Comparison of ENCODE assay signal across 1 cellular context in the genomic region with DNA sequence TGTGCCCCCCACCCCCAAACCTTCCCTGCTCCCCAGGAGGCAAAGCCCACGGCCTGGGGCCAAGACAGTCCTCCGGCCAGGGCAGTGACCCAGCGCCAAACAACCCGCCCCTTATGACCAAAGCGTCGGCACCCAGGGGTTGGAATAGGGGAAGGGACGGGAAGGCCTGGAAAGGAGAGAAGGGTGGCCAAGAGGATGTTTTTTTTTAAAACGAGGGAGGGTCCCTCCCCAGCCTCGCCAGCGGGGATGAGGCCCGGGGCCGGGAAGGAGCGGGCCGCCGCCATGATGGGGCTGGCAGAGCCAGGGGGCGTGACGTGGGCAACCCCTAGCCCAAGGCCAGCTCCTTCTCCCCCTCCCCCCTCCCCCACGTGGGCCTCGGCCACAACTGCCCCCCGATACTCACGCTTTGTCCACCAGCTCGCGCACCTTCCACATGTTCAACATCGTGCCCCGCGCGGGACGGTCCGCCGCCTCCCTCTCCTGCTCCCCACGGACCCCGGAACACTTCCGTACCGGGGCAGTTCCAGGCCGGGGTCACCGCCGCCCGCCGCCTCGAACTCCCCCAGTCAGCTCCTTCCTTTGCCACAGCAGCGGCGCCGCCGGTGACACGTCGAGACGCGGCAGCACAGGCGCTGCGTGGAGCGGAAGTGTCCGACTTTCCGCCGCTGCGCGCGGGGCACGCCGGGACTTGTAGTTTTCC.
TF ChIP-seq lines count a peak whose summit lies in the region.

A gene (minus strand): TSS at position 619 of the 700 bp plus-strand sequence. CDS start 175 bp downstream, at position 444.

TF ChIP-seq in HepG2, 621 proteins besides CTCF, POLR2A, EP300 and RAD21 (continued from another document and continues in another):
- TF ChIP-seq, protein P1, sequence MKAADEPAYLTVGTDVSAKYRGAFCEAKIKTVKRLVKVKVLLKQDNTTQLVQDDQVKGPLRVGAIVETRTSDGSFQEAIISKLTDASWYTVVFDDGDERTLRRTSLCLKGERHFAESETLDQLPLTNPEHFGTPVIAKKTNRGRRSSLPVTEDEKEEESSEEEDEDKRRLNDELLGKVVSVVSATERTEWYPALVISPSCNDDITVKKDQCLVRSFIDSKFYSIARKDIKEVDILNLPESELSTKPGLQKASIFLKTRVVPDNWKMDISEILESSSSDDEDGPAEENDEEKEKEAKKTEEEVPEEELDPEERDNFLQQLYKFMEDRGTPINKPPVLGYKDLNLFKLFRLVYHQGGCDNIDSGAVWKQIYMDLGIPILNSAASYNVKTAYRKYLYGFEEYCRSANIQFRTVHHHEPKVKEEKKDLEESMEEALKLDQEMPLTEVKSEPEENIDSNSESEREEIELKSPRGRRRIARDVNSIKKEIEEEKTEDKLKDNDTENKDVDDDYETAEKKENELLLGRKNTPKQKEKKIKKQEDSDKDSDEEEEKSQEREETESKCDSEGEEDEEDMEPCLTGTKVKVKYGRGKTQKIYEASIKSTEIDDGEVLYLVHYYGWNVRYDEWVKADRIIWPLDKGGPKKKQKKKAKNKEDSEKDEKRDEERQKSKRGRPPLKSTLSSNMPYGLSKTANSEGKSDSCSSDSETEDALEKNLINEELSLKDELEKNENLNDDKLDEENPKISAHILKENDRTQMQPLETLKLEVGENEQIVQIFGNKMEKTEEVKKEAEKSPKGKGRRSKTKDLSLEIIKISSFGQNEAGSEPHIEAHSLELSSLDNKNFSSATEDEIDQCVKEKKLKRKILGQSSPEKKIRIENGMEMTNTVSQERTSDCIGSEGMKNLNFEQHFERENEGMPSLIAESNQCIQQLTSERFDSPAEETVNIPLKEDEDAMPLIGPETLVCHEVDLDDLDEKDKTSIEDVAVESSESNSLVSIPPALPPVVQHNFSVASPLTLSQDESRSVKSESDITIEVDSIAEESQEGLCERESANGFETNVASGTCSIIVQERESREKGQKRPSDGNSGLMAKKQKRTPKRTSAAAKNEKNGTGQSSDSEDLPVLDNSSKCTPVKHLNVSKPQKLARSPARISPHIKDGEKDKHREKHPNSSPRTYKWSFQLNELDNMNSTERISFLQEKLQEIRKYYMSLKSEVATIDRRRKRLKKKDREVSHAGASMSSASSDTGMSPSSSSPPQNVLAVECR (CRISPR knock-in tag; IDR thresholded peaks at IDR 0.05; ENCODE audit: borderline replicate concordance), result peak; percentile 80
- peak; percentile 97 for TF ChIP-seq ELF1 (CRISPR knock-in tag; IDR thresholded peaks at IDR 0.05)
- TF ChIP-seq CHCHD3 (CRISPR knock-in tag; IDR thresholded peaks at IDR 0.05), result no peak; the same call in 1 of the 2 replicates
- no peak for TF ChIP-seq KLF13 (CRISPR knock-in tag; IDR thresholded peaks at IDR 0.05)
- no peak for TF ChIP-seq ZNF878 (CRISPR knock-in tag; IDR thresholded peaks at IDR 0.05)
- peak; percentile 74; the same call in 1 of the 2 replicates for TF ChIP-seq DMAP1 (CRISPR knock-in tag; IDR thresholded peaks at IDR 0.05)
- TF ChIP-seq, protein P2, sequence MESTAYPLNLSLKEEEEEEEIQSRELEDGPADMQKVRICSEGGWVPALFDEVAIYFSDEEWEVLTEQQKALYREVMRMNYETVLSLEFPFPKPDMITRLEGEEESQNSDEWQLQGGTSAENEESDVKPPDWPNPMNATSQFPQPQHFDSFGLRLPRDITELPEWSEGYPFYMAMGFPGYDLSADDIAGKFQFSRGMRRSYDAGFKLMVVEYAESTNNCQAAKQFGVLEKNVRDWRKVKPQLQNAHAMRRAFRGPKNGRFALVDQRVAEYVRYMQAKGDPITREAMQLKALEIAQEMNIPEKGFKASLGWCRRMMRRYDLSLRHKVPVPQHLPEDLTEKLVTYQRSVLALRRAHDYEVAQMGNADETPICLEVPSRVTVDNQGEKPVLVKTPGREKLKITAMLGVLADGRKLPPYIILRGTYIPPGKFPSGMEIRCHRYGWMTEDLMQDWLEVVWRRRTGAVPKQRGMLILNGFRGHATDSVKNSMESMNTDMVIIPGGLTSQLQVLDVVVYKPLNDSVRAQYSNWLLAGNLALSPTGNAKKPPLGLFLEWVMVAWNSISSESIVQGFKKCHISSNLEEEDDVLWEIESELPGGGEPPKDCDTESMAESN (CRISPR knock-in tag; conservative IDR thresholded peaks at IDR 0.05), result no peak
- TF ChIP-seq, protein P3, sequence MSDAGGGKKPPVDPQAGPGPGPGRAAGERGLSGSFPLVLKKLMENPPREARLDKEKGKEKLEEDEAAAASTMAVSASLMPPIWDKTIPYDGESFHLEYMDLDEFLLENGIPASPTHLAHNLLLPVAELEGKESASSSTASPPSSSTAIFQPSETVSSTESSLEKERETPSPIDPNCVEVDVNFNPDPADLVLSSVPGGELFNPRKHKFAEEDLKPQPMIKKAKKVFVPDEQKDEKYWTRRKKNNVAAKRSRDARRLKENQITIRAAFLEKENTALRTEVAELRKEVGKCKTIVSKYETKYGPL (CRISPR knock-in tag; IDR thresholded peaks at IDR 0.05), result no peak
- peak; percentile 36 for TF ChIP-seq TEAD3 (CRISPR knock-in tag; optimal IDR thresholded peaks at IDR 0.05; ENCODE audit: borderline replicate concordance)
- peak; percentile 70; the same call in 1 of the 2 replicates for TF ChIP-seq BRD4 (CRISPR knock-in tag; IDR thresholded peaks at IDR 0.05)
- TF ChIP-seq TAF15 (IDR thresholded peaks at IDR 0.05; ENCODE audit: low read depth, low read length, poor library complexity, severe bottlenecking), result peak; percentile 16
- 0 out of 2 replicates have a peak, but pooled peaks have one; percentile 12 for TF ChIP-seq CCDC6 (CRISPR knock-in tag; IDR thresholded peaks at IDR 0.05)
- TF ChIP-seq, protein P4, sequence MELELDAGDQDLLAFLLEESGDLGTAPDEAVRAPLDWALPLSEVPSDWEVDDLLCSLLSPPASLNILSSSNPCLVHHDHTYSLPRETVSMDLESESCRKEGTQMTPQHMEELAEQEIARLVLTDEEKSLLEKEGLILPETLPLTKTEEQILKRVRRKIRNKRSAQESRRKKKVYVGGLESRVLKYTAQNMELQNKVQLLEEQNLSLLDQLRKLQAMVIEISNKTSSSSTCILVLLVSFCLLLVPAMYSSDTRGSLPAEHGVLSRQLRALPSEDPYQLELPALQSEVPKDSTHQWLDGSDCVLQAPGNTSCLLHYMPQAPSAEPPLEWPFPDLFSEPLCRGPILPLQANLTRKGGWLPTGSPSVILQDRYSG (CRISPR knock-in tag; IDR thresholded peaks at IDR 0.05), result no peak
- peak; percentile 72 for TF ChIP-seq TAF1 (CRISPR knock-in tag; IDR thresholded peaks at IDR 0.05)
- TF ChIP-seq, protein P5, sequence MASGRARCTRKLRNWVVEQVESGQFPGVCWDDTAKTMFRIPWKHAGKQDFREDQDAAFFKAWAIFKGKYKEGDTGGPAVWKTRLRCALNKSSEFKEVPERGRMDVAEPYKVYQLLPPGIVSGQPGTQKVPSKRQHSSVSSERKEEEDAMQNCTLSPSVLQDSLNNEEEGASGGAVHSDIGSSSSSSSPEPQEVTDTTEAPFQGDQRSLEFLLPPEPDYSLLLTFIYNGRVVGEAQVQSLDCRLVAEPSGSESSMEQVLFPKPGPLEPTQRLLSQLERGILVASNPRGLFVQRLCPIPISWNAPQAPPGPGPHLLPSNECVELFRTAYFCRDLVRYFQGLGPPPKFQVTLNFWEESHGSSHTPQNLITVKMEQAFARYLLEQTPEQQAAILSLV (CRISPR knock-in tag; IDR thresholded peaks at IDR 0.05; ENCODE audit: borderline replicate concordance), result peak; percentile 91; the same call in 1 of the 2 replicates
- no peak for TF ChIP-seq MLLT10 (CRISPR knock-in tag; IDR thresholded peaks at IDR 0.05)
- TF ChIP-seq REPIN1 (CRISPR knock-in tag; IDR thresholded peaks at IDR 0.05; ENCODE audit: borderline replicate concordance, low read depth), result peak; percentile 35; the same call in 1 of the 2 replicates
- TF ChIP-seq, protein P6, sequence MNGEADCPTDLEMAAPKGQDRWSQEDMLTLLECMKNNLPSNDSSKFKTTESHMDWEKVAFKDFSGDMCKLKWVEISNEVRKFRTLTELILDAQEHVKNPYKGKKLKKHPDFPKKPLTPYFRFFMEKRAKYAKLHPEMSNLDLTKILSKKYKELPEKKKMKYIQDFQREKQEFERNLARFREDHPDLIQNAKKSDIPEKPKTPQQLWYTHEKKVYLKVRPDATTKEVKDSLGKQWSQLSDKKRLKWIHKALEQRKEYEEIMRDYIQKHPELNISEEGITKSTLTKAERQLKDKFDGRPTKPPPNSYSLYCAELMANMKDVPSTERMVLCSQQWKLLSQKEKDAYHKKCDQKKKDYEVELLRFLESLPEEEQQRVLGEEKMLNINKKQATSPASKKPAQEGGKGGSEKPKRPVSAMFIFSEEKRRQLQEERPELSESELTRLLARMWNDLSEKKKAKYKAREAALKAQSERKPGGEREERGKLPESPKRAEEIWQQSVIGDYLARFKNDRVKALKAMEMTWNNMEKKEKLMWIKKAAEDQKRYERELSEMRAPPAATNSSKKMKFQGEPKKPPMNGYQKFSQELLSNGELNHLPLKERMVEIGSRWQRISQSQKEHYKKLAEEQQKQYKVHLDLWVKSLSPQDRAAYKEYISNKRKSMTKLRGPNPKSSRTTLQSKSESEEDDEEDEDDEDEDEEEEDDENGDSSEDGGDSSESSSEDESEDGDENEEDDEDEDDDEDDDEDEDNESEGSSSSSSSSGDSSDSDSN (CRISPR knock-in tag; IDR thresholded peaks at IDR 0.05), result peak; percentile 52
- TF ChIP-seq ZNF501 (CRISPR knock-in tag; IDR thresholded peaks at IDR 0.05), result peak; percentile 54; the same call in 1 of the 2 replicates
- peak; percentile 96 for TF ChIP-seq ZNF143 (CRISPR knock-in tag; IDR thresholded peaks at IDR 0.05)
- peak; percentile 94 for TF ChIP-seq RBFOX2 (IDR thresholded peaks at IDR 0.05; ENCODE audit: low read depth, low read length)
- no peak for TF ChIP-seq NKX3-1 (CRISPR knock-in tag; IDR thresholded peaks at IDR 0.05)
- TF ChIP-seq, protein P7, sequence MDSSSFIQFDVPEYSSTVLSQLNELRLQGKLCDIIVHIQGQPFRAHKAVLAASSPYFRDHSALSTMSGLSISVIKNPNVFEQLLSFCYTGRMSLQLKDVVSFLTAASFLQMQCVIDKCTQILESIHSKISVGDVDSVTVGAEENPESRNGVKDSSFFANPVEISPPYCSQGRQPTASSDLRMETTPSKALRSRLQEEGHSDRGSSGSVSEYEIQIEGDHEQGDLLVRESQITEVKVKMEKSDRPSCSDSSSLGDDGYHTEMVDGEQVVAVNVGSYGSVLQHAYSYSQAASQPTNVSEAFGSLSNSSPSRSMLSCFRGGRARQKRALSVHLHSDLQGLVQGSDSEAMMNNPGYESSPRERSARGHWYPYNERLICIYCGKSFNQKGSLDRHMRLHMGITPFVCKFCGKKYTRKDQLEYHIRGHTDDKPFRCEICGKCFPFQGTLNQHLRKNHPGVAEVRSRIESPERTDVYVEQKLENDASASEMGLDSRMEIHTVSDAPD (CRISPR knock-in tag; IDR thresholded peaks at IDR 0.05), result peak; percentile 74; the same call in 1 of the 2 replicates
- TF ChIP-seq, protein P8, sequence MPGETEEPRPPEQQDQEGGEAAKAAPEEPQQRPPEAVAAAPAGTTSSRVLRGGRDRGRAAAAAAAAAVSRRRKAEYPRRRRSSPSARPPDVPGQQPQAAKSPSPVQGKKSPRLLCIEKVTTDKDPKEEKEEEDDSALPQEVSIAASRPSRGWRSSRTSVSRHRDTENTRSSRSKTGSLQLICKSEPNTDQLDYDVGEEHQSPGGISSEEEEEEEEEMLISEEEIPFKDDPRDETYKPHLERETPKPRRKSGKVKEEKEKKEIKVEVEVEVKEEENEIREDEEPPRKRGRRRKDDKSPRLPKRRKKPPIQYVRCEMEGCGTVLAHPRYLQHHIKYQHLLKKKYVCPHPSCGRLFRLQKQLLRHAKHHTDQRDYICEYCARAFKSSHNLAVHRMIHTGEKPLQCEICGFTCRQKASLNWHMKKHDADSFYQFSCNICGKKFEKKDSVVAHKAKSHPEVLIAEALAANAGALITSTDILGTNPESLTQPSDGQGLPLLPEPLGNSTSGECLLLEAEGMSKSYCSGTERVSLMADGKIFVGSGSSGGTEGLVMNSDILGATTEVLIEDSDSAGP (CRISPR knock-in tag; IDR thresholded peaks at IDR 0.05; ENCODE audit: borderline replicate concordance), result peak; percentile 82
- TF ChIP-seq KDM5B (CRISPR knock-in tag; IDR thresholded peaks at IDR 0.05; ENCODE audit: borderline replicate concordance), result peak; percentile 58; the same call in 1 of the 2 replicates
- no peak for TF ChIP-seq ZMYM3 (CRISPR knock-in tag; IDR thresholded peaks at IDR 0.05)
- peak; percentile 48; the same call in 1 of the 2 replicates for TF ChIP-seq MAF1 (CRISPR knock-in tag; IDR thresholded peaks at IDR 0.05; ENCODE audit: borderline replicate concordance)
- no peak for TF ChIP-seq ZNF260 (CRISPR knock-in tag; IDR thresholded peaks at IDR 0.05; ENCODE audit: borderline replicate concordance, low read depth)
- no peak for TF ChIP-seq GATAD2A (CRISPR knock-in tag; IDR thresholded peaks at IDR 0.05)
- TF ChIP-seq PTBP1 (IDR thresholded peaks at IDR 0.05; ENCODE audit: low read depth, low read length, poor library complexity, severe bottlenecking), result peak; percentile 37
- TF ChIP-seq, protein P9, sequence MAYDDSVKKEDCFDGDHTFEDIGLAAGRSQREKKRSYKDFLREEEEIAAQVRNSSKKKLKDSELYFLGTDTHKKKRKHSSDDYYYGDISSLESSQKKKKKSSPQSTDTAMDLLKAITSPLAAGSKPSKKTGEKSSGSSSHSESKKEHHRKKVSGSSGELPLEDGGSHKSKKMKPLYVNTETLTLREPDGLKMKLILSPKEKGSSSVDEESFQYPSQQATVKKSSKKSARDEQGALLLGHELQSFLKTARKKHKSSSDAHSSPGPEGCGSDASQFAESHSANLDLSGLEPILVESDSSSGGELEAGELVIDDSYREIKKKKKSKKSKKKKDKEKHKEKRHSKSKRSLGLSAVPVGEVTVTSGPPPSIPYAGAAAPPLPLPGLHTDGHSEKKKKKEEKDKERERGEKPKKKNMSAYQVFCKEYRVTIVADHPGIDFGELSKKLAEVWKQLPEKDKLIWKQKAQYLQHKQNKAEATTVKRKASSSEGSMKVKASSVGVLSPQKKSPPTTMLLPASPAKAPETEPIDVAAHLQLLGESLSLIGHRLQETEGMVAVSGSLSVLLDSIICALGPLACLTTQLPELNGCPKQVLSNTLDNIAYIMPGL (CRISPR knock-in tag; IDR thresholded peaks at IDR 0.05; ENCODE audit: borderline replicate concordance in 1 of 2, low read depth in 1 of 2), result peak; percentile 66 to 82; a peak in 3 of 4 replicates
- TF ChIP-seq TRIM24 (CRISPR knock-in tag; IDR thresholded peaks at IDR 0.05), result no peak
- no peak for TF ChIP-seq MIXL1 (CRISPR knock-in tag; IDR thresholded peaks at IDR 0.05)
- TF ChIP-seq KMT2A (CRISPR knock-in tag; IDR thresholded peaks at IDR 0.05), result no peak
- TF ChIP-seq ZNF335 (CRISPR knock-in tag; IDR thresholded peaks at IDR 0.05), result no peak
